ENCODE assay signal across 11 cellular contexts in the genomic region with DNA sequence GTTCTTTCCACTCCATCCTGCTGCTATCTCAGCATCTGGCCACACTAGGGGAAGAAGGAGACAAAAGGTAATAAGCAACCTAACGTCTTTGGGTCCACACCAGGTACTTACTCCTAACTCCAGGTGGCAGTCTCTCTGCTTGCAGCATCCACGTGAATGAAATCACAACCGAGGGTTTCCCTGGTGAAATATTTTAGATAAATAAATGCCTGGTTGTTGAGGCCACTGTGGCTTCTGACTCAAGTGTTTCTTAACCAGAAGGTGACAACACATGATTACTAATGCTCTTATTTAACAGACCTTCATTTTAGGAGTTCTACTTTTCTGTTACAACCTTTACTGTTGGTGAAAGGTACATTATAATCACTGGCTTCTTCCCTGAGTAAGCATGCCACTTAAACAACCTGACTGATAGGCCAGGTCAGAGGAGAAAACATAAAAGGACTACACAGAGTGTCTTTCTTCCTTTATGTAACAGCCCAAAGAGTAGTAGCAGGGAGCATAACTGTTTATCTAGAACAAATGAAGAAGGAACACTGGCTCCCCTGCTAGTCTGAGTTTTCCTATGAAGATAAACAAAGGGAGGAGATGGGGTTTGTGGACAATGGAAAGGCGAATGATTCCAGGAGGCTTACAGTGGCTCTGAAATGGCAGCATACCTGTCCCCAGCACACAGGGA. TPM values are rescaled to one million over a fixed set of nuclear protein-coding genes. Genes with fewer than 3 reads are reported as not detected.
DNase-seq lines count a peak whose midpoint lies in the region; ATAC-seq, FAIRE-seq and TF ChIP-seq lines count a peak whose summit lies in the region.
"Had no signal": no experiment of that assay in that cellular context is flagged by ENCODE, and none has a peak within 500 bp of the region (broad histone marks: within the 10 kb centered on the region; RNA-seq: fewer than 3 reads in every experiment).

No MANE protein-coding gene starts in this region.

- peak; percentile 18; the same call in 1 of the 2 replicates for TF ChIP-seq CTCF in 22Rv1 (IDR thresholded peaks at IDR 0.05)
- TF ChIP-seq CTCF in GM12865 (IDR thresholded peaks at IDR 0.05; ENCODE audit: insufficient read depth, low read depth, low read length, missing control alignments) = peak; percentile 17
- peak; percentile 34 for TF ChIP-seq CTCF in hepatocyte (IDR thresholded peaks at IDR 0.05; ENCODE audit: poor library complexity)
- no peak for TF ChIP-seq CTCF in thyroid gland (IDR thresholded peaks at IDR 0.05)

- ATAC-seq in GM21515 (IDR thresholded peaks at IDR 0.05; ENCODE audit: unreplicated experiment) = no peak
- no peak for ATAC-seq in HG02678 (IDR thresholded peaks at IDR 0.05; ENCODE audit: unreplicated experiment)
- ATAC-seq: T-cell had no signal

- H3K79me2 ChIP-seq in hepatocyte = no peaks in the 10 kb centered on the region

- H3K9me2 ChIP-seq in hepatocyte (replicated peaks; ENCODE audit: insufficient read depth) = no peaks in the 10 kb centered on the region

- no peak for TF ChIP-seq POLR2A in thyroid gland (IDR thresholded peaks at IDR 0.05)

- H3K9me3 ChIP-seq in hepatocyte (ENCODE audit: low read depth) (no peaks in the 10 kb centered on the region), thyroid gland (no peaks in the 10 kb centered on the region)

- H4K20me1 ChIP-seq in hepatocyte (ENCODE audit: insufficient read depth, poor library complexity, severe bottlenecking) = no peaks in the 10 kb centered on the region

- H3K4me3 ChIP-seq in GM12865 (ENCODE audit: low read depth, low read length) (no peak overlapping the region), hepatocyte (no peak overlapping the region), thyroid gland (replicated peaks in 1 of 3) (no peak overlapping the region)

- no peak for FAIRE-seq in RCC 7860 (lab: Jason Lieb, UNC)

- intact Hi-C loops in thyroid gland (cut with DNase I) = no loop called here

- peak overlapping the region; percentile 23 for H3K4me2 ChIP-seq in hepatocyte

- WGBS in hepatocyte (ENCODE audit: low lambda C conversion rate, missing lambda C conversion rate) = 61% methylated on average over 4 of the region's 4 CpGs
- WGBS in thyroid gland, 2 donors = 64 to 73% methylated on average over 4 of the region's 4 CpGs

- DNase-seq in GM12865 (ENCODE audit: low read depth) (no peak), RCC 7860 (ENCODE audit: low spot score) (peak; percentile 37), hepatocyte (ENCODE audit: low spot score) (peak; percentile 54), thyroid gland (no peak), inferior parietal cortex (ENCODE audit: extremely low spot score) (no peak)
- DNase-seq: CD4-positive, alpha-beta memory T cell; stimulated activated CD4-positive, alpha-beta T cell treated with anti-CD3 and anti-CD28 coated beads, Interleukin-1b, Interleukin-23, amount 100 ng/mL, for 48 hours; T-cell had no signal

- peaks cover 14% of the 10 kb centered on the region for H3K4me1 ChIP-seq in hepatocyte (ENCODE audit: insufficient read depth)
- H3K4me1 ChIP-seq in thyroid gland = no peaks in the 10 kb centered on the region

- no peak overlapping the region for H2AFZ ChIP-seq in hepatocyte

- H3K27ac ChIP-seq in 22Rv1 (no peak overlapping the region), hepatocyte (peak overlapping the region; percentile 65), thyroid gland (no peak overlapping the region)

- no peaks in the 10 kb centered on the region for H3K27me3 ChIP-seq in hepatocyte
- H3K27me3 ChIP-seq in thyroid gland = no peaks in the 10 kb centered on the region

- no peaks in the 10 kb centered on the region for H3K36me3 ChIP-seq in hepatocyte (replicated peaks; ENCODE audit: insufficient read depth, low read depth)
- H3K36me3 ChIP-seq in thyroid gland = no peaks in the 10 kb centered on the region

RNA-seq across cellular contexts. Expression of gene SYT6, which starts 59.9 kb away (rescaled TPM):
- total RNA-seq in hepatocyte (1.2 and 2.2 TPM in 2 replicates), thyroid gland (1 to 10 TPM in 1 of 4 donors, not detected in 3; 1.4 TPM)
- 1.3 and 2.6 TPM in 2 replicates for polyA plus RNA-seq in hepatocyte
- total RNA-seq: CD4-positive, alpha-beta memory T cell had no signal
- polyA plus RNA-seq: CD4-positive, alpha-beta memory T cell had no signal

Comparison
In these comparisons a context has a peak if more than half of its experiments do, and no peak if none do; other contexts are left out.
1. CTCF ChIP-seq: peak in 22Rv1 (single experiment), GM12865 (single experiment) and hepatocyte (single experiment); none in thyroid gland (0 of 6).
2. DNase-seq: peak in RCC 7860 (single experiment) and hepatocyte (single experiment); none in GM12865 (single experiment), thyroid gland (0 of 2) and inferior parietal cortex (single experiment).